Comparison of ENCODE assay signal across 12 cellular contexts in genomic region chr18:76457957-76458356, GRCh38.
"Had no signal": no experiment of that assay in that cellular context is flagged by ENCODE, and none has a peak within 500 bp of the region (broad histone marks: within the 10 kb centered on the region; RNA-seq: fewer than 3 reads in every experiment).

No MANE protein-coding gene starts in this region.

- H3K27ac Mint-ChIP-seq: activated naive CD8-positive, alpha-beta T cell; T-helper 2 cell treated with Interferon-gamma antibody and Interleukin-4, amounts not matched to agents 5 μg/mL and 100 μg/mL, for 36 hours had no signal

- DNase-seq: activated CD4-positive, alpha-beta T cell treated with anti-CD3 and anti-CD28 coated beads, Interleukin-2, amount 50 U/mL, for 48 hours; activated gamma-delta T cell; amygdala; brain microvascular endothelial cell; dermis blood vessel endothelial cell; stimulated activated naive CD8-positive, alpha-beta T cell treated with anti-CD3 and anti-CD28 coated beads, Interleukin-15, Interleukin-2, amounts not matched to agents 100 U/mL and 50 U/mL, for 24 hours; upper lobe of right lung had no signal

- H3K4me3 Mint-ChIP-seq: activated naive CD8-positive, alpha-beta T cell; T-helper 2 cell treated with Interferon-gamma antibody and Interleukin-4, amounts not matched to agents 5 μg/mL and 100 μg/mL, for 36 hours had no signal

- H3K4me3 ChIP-seq: right atrium auricular region, testis, upper lobe of right lung had no signal

- H3K27ac ChIP-seq: brain microvascular endothelial cell, parathyroid adenoma, right atrium auricular region, upper lobe of right lung had no signal

- H3K27me3 Mint-ChIP-seq: activated naive CD8-positive, alpha-beta T cell had no signal

- H3K27me3 ChIP-seq: brain microvascular endothelial cell, right atrium auricular region, testis, upper lobe of right lung had no signal

- H3K9me3 ChIP-seq: right atrium auricular region, testis, upper lobe of right lung had no signal

- H3K36me3 ChIP-seq: brain microvascular endothelial cell, right atrium auricular region, upper lobe of right lung had no signal

- H3K9me3 Mint-ChIP-seq: T-helper 2 cell treated with Interferon-gamma antibody and Interleukin-4, amounts not matched to agents 5 μg/mL and 100 μg/mL, for 36 hours had no signal
